ENCODE assay signal across 22 cellular contexts in the genomic region with DNA sequence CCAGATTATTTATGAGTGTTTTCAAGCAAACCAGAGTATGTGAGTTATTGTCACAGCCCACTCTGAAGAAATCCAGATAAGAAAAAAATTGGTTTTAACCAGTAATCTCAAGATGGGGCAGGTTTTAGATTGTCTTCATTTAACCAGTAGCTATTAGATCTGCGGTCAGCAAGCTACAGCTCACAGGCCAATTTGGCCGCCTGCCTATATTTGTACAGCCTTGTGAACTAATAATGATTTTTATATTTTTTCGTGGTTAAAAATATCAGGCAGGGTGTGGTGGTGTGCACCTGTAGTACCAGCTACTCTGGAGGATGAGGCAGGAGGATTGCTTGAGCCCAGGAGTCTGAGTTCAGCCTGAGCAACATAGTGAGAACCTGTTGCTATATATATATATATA. TPM values are rescaled to one million over a fixed set of nuclear protein-coding genes. Genes with fewer than 3 reads are reported as not detected.
DNase-seq lines count a peak whose midpoint lies in the region; ATAC-seq and TF ChIP-seq lines count a peak whose summit lies in the region.
"Had no signal": no experiment of that assay in that cellular context is flagged by ENCODE, and none has a peak within 500 bp of the region (broad histone marks: within the 10 kb centered on the region; RNA-seq: fewer than 3 reads in every experiment).

No MANE protein-coding gene starts in this region.

- DNase-seq in natural killer cell treated with Interleukin-12 subunit alpha and Interleukin-12 subunit beta and Interleukin-15 and Interleukin-18, amount 100 ng/mL, for 72 hours (ENCODE audit: low spot score) = peak; percentile 15
- DNase-seq in natural killer cell = no peak
- DNase-seq in RPMI8226 = peak; percentile 19
- peak; percentile 33 to 52 (median 48) for DNase-seq in ovary
- DNase-seq in NCI-H1105 treated with DMSO at 0.1 percent for 48 hours (lab: John Stamatoyannopoulos, UW) = no peak
- DNase-seq in activated CD4-positive, CD25-positive, alpha-beta regulatory T cell treated with anti-CD3 and anti-CD28 coated beads, Interleukin-2, amount 50 U/mL, for 72 hours = no peak
- DNase-seq: Caco-2; CD4-positive, CD25-positive, alpha-beta regulatory T cell; CD8-positive, alpha-beta T cell; DMS 273 treated with DMSO at 0.1 percent for 48 hours; DMS79; EL; GDM1; GM23248; H7; HCEC 1CT had no signal

- no peaks in the 10 kb centered on the region for H3K36me3 ChIP-seq in ovary
- H3K36me3 ChIP-seq: BLaER1 had no signal

- no peaks in the 10 kb centered on the region for H3K36me3 Mint-ChIP-seq in natural killer cell treated with Interleukin-12 subunit alpha and Interleukin-12 subunit beta and Interleukin-15 and Interleukin-18, amount 100 ng/mL, for 72 hours
- H3K36me3 Mint-ChIP-seq in natural killer cell = no peaks in the 10 kb centered on the region

- H3K4me1 ChIP-seq in ovary (ENCODE audit: insufficient read depth) = peaks cover 2% of the 10 kb centered on the region
- H3K4me1 ChIP-seq: BLaER1, Caco-2 had no signal

- H3K27ac ChIP-seq in ovary = no peak overlapping the region
- H3K27ac ChIP-seq: BLaER1, GM23248 had no signal

- TF ChIP-seq EP300 in ovary (IDR thresholded peaks at IDR 0.05) = no peak

- no peak overlapping the region for H3K4me3 Mint-ChIP-seq in natural killer cell treated with Interleukin-12 subunit alpha and Interleukin-12 subunit beta and Interleukin-15 and Interleukin-18, amount 100 ng/mL, for 72 hours
- H3K4me3 Mint-ChIP-seq in natural killer cell = no peak overlapping the region
- H3K4me3 Mint-ChIP-seq: B cell; CD4-positive, CD25-positive, alpha-beta regulatory T cell; CD8-positive, alpha-beta T cell had no signal

- no peak for ATAC-seq in natural killer cell treated with Interleukin-12 subunit alpha and Interleukin-12 subunit beta and Interleukin-15 and Interleukin-18, amount 100 ng/mL, for 72 hours
- ATAC-seq in natural killer cell = no peak
- ATAC-seq: CD8-positive, alpha-beta T cell; GM12878 had no signal

- intact Hi-C loops in natural killer cell (cut with micrococcal nuclease) = no loop called here
- intact Hi-C loops in ovary (cut with DNase I) = no loop called here

- no peaks in the 10 kb centered on the region for H3K27me3 ChIP-seq in ovary
- H3K27me3 ChIP-seq: BLaER1 had no signal

- TF ChIP-seq CTCF in natural killer cell (IDR thresholded peaks at IDR 0.05) = no peak
- no peak for TF ChIP-seq CTCF in ovary (IDR thresholded peaks at IDR 0.05)

- TF ChIP-seq POLR2A in ovary (IDR thresholded peaks at IDR 0.05) = no peak

- H3K27ac Mint-ChIP-seq in natural killer cell treated with Interleukin-12 subunit alpha and Interleukin-12 subunit beta and Interleukin-15 and Interleukin-18, amount 100 ng/mL, for 72 hours = no peak overlapping the region
- no peak overlapping the region for H3K27ac Mint-ChIP-seq in natural killer cell
- H3K27ac Mint-ChIP-seq: B cell; CD4-positive, CD25-positive, alpha-beta regulatory T cell; CD8-positive, alpha-beta T cell had no signal

- H3K27me3 Mint-ChIP-seq in natural killer cell treated with Interleukin-12 subunit alpha and Interleukin-12 subunit beta and Interleukin-15 and Interleukin-18, amount 100 ng/mL, for 72 hours = no peaks in the 10 kb centered on the region
- no peaks in the 10 kb centered on the region for H3K27me3 Mint-ChIP-seq in natural killer cell (ENCODE audit: low read depth in 2 of 2)
- H3K27me3 Mint-ChIP-seq: B cell; CD4-positive, CD25-positive, alpha-beta regulatory T cell had no signal

- peaks cover 8% of the 10 kb centered on the region in 2 donors for H3K4me1 Mint-ChIP-seq in natural killer cell treated with Interleukin-12 subunit alpha and Interleukin-12 subunit beta and Interleukin-15 and Interleukin-18, amount 100 ng/mL, for 72 hours (ENCODE audit: low read depth in 2 of 2)
- H3K4me1 Mint-ChIP-seq in natural killer cell = no peaks in the 10 kb centered on the region
- H3K4me1 Mint-ChIP-seq: B cell; CD4-positive, CD25-positive, alpha-beta regulatory T cell had no signal

- no peaks in the 10 kb centered on the region for H3K9me3 ChIP-seq in ovary
- H3K9me3 ChIP-seq: BLaER1, Caco-2 had no signal

- no peak overlapping the region for H3K4me3 ChIP-seq in ovary
- H3K4me3 ChIP-seq: BLaER1, GM12878, GM23248 had no signal

- H3K9me3 Mint-ChIP-seq in natural killer cell treated with Interleukin-12 subunit alpha and Interleukin-12 subunit beta and Interleukin-15 and Interleukin-18, amount 100 ng/mL, for 72 hours = no peaks in the 10 kb centered on the region
- H3K9me3 Mint-ChIP-seq in natural killer cell = no peaks in the 10 kb centered on the region
- H3K9me3 Mint-ChIP-seq: CD4-positive, CD25-positive, alpha-beta regulatory T cell; CD8-positive, alpha-beta T cell had no signal

- WGBS in ovary, 3 donors = 1 to 10% (median 3%) methylated on average over 3 of the region's 3 CpGs

RNA-seq across cellular contexts. Expression of gene FAM209B, which starts 5.0 kb away (rescaled TPM):
- total RNA-seq in natural killer cell treated with Interleukin-12 subunit alpha and Interleukin-12 subunit beta and Interleukin-15 and Interleukin-18, amount 100 ng/mL, for 72 hours = 1 to 10 TPM; 1.5 to 1.7 TPM
- total RNA-seq in natural killer cell = 1 to 10 TPM; 2.0 to 3.3 (median 3.1) TPM
- total RNA-seq in ovary = under 1 TPM in 2 of 7 donors, not detected in 5; 0.31 to 0.37 TPM
- polyA plus RNA-seq in ovary = under 1 TPM in 1 of 2 donors, not detected in 1; 0.22 TPM
- total RNA-seq: A172, Caco-2, GM23248, H1 had no signal
- polyA plus RNA-seq: GM23248 had no signal

RNA-seq across cellular contexts. Expression of gene FAM209A, which starts 13.5 kb away (rescaled TPM):
- total RNA-seq in natural killer cell treated with Interleukin-12 subunit alpha and Interleukin-12 subunit beta and Interleukin-15 and Interleukin-18, amount 100 ng/mL, for 72 hours = 1 to 10 TPM; 4.7 to 5.8 TPM
- total RNA-seq in natural killer cell (1 to 10 TPM; 4.0 to 5.6 (median 5.4) TPM), ovary (under 1 TPM in 1 of 7 donors, not detected in 6; 0.27 TPM)
- under 1 TPM in 1 of 2 donors, not detected in 1; 0.18 TPM for polyA plus RNA-seq in ovary
- total RNA-seq: A172, GM23248, H1 had no signal
- polyA plus RNA-seq: AG04450, GM23248 had no signal

Comparison
In these comparisons a context has a peak if more than half of its experiments do, and no peak if none do; other contexts are left out.
1. DNase-seq: peak in natural killer cell treated with Interleukin-12 subunit alpha and Interleukin-12 subunit beta and Interleukin-15 and Interleukin-18, amount 100 ng/mL, for 72 hours (single experiment), RPMI8226 (single experiment) and ovary (5 of 5); none in natural killer cell (single experiment), NCI-H1105 treated with DMSO at 0.1 percent for 48 hours (single experiment) and activated CD4-positive, CD25-positive, alpha-beta regulatory T cell treated with anti-CD3 and anti-CD28 coated beads, Interleukin-2, amount 50 U/mL, for 72 hours (single experiment).